ENCODE assay signal across 8 cellular contexts in the genomic region with DNA sequence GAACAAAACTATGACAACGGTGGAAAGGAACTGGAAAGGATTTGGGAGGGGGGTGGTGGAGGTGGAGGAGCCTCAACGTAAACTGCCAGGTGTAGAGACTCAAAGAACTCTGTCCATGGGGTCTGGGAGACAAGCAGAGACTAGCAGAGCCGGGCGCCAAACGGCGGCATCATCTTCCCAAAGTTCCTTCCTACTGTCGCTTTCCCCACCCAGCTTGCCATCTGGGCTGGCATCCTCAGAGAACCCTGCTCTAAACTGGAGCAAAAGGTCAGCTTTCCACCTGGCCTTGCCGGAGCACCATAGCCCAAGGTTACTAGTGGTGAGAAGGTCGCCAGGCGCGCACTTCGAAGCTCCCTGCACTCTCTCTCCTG. TPM values are rescaled to one million over a fixed set of nuclear protein-coding genes. Genes with fewer than 3 reads are reported as not detected.
DNase-seq lines count a peak whose midpoint lies in the region; ATAC-seq and TF ChIP-seq lines count a peak whose summit lies in the region.

No MANE protein-coding gene starts in this region.

- no peaks in the 10 kb centered on the region for H3K9me3 ChIP-seq in Loucy (ENCODE audit: insufficient read depth, low read depth, low read length)
- no peaks in the 10 kb centered on the region for H3K9me3 ChIP-seq in effector memory CD4-positive, alpha-beta T cell (ENCODE audit: control insufficient read depth, low read length)
- H3K9me3 ChIP-seq in neutrophil = no peaks in the 10 kb centered on the region

- DNase-seq in effector memory CD4-positive, alpha-beta T cell = no peak
- DNase-seq in sciatic nerve (ENCODE audit: low spot score) (no peak), DMS114 treated with DMSO at 0.1 percent for 48 hours (lab: John Stamatoyannopoulos, UW; ENCODE audit: unreplicated experiment) (no peak)

- no peaks in the 10 kb centered on the region for H3K27me3 ChIP-seq in Loucy (ENCODE audit: insufficient read depth, low read length, poor library complexity, severe bottlenecking)
- H3K27me3 ChIP-seq in effector memory CD4-positive, alpha-beta T cell (replicated peaks; ENCODE audit: control insufficient read depth, insufficient read depth, low read length, poor library complexity, severe bottlenecking) = no peaks in the 10 kb centered on the region
- H3K27me3 ChIP-seq in neutrophil = no peaks in the 10 kb centered on the region

- H3K36me3 ChIP-seq in Loucy (ENCODE audit: insufficient read depth, low read length) (no peaks in the 10 kb centered on the region), neutrophil (no peaks in the 10 kb centered on the region)
- no peaks in the 10 kb centered on the region for H3K36me3 ChIP-seq in effector memory CD4-positive, alpha-beta T cell (ENCODE audit: control insufficient read depth, insufficient read depth, low read length)

- peak overlapping the region; percentile 99 for H3K27ac ChIP-seq in C4-2B
- peak overlapping the region; percentile 96 for H3K27ac ChIP-seq in effector memory CD4-positive, alpha-beta T cell (ENCODE audit: insufficient read depth, low read length, poor library complexity, severe bottlenecking)
- H3K27ac ChIP-seq in neutrophil = peak overlapping the region; percentile 90

- H3K4me3 ChIP-seq in Loucy (ENCODE audit: low read length, poor library complexity, severe bottlenecking) = peak overlapping the region; percentile 82
- peak overlapping the region; percentile 49 for H3K4me3 ChIP-seq in effector memory CD4-positive, alpha-beta T cell (ENCODE audit: insufficient read depth, low read depth, low read length, poor library complexity, severe bottlenecking)
- peak overlapping the region; percentile 70 to 78 for H3K4me3 ChIP-seq in neutrophil (ENCODE audit: low read depth in 1 of 2, low read length in 1 of 2)

- H3F3A ChIP-seq in Loucy (ENCODE audit: low read depth) = peaks cover 12% of the 10 kb centered on the region

- H3K79me2 ChIP-seq in Loucy (ENCODE audit: insufficient read depth, low read length) = peaks cover 27% of the 10 kb centered on the region; the same call in 1 of the 2 replicates

- H3K4me2 ChIP-seq in Loucy (ENCODE audit: low read depth, low read length, poor library complexity, severe bottlenecking) = peak overlapping the region; percentile 87

- H4K20me1 ChIP-seq in Loucy (ENCODE audit: insufficient read depth, low read length, poor library complexity, severe bottlenecking) = no peaks in the 10 kb centered on the region

- TF ChIP-seq CTCF in C4-2B (conservative IDR thresholded peaks at IDR 0.05) (no peak), Loucy (conservative IDR thresholded peaks at IDR 0.05; ENCODE audit: low read length) (no peak), neutrophil (IDR thresholded peaks at IDR 0.05) (no peak)

- H3K9me2 ChIP-seq in Loucy (replicated peaks; ENCODE audit: low read depth, low read length) = no peaks in the 10 kb centered on the region

- H2AFZ ChIP-seq in Loucy (ENCODE audit: low read length) = no peak overlapping the region

- intact Hi-C loops in sciatic nerve (cut with DNase I) = no loop called here

- no peak for ATAC-seq in HG02852 (IDR thresholded peaks at IDR 0.05; ENCODE audit: unreplicated experiment)
- ATAC-seq in sciatic nerve = no peak
- no peak for ATAC-seq in HG03095 (IDR thresholded peaks at IDR 0.05; ENCODE audit: unreplicated experiment)

- H3K4me1 ChIP-seq in Loucy (ENCODE audit: insufficient read depth, low read length, poor library complexity, severe bottlenecking) = peaks cover 47% of the 10 kb centered on the region
- peaks cover 60% of the 10 kb centered on the region for H3K4me1 ChIP-seq in effector memory CD4-positive, alpha-beta T cell (ENCODE audit: control insufficient read depth, insufficient read depth, low read length, poor library complexity, severe bottlenecking)
- H3K4me1 ChIP-seq in neutrophil (ENCODE audit: control insufficient read depth in 1 of 2, insufficient read depth in 1 of 2, low read depth in 1 of 2, low read length in 1 of 2) = peaks cover 46 to 50% of the 10 kb centered on the region in 2 experiments

- H3K9ac ChIP-seq in Loucy (ENCODE audit: low read depth, low read length, poor library complexity, severe bottlenecking) = peak overlapping the region; percentile 95

RNA-seq across cellular contexts. Expression of a gene that starts 4.0 kb away (rescaled TPM):
- total RNA-seq in sciatic nerve = 59.6 TPM
